In genomic region chr11:111417011-111417765, GRCh38 we compare ENCODE assay signal across 2 cellular contexts.
TF ChIP-seq lines count a peak whose summit lies in the region.

No MANE protein-coding gene starts in this region.

TF ChIP-seq in liver, 16 proteins besides CTCF, POLR2A, EP300 and RAD21 (continued from another document):
- TF ChIP-seq REST (IDR thresholded peaks at IDR 0.05), result no peak

TF ChIP-seq in GM23338, 12 proteins besides CTCF, POLR2A, EP300 and RAD21 (continued from another document):
- TF ChIP-seq ZNF462 (CRISPR knock-in tag; IDR thresholded peaks at IDR 0.05) (no peak), ZNF114 (CRISPR knock-in tag; IDR thresholded peaks at IDR 0.05) (no peak), EZH2 (IDR thresholded peaks at IDR 0.05; ENCODE audit: low read depth, unreplicated experiment) (no peak), JUNB (IDR thresholded peaks at IDR 0.05; ENCODE audit: unreplicated experiment) (no peak), ETS1 (IDR thresholded peaks at IDR 0.05) (no peak), REST (IDR thresholded peaks at IDR 0.05; ENCODE audit: unreplicated experiment) (no peak), CREB1 (CRISPR knock-in tag; IDR thresholded peaks at IDR 0.05; ENCODE audit: low read depth) (no peak)
